ENCODE assay signal across 1 cellular context in the genomic region with DNA sequence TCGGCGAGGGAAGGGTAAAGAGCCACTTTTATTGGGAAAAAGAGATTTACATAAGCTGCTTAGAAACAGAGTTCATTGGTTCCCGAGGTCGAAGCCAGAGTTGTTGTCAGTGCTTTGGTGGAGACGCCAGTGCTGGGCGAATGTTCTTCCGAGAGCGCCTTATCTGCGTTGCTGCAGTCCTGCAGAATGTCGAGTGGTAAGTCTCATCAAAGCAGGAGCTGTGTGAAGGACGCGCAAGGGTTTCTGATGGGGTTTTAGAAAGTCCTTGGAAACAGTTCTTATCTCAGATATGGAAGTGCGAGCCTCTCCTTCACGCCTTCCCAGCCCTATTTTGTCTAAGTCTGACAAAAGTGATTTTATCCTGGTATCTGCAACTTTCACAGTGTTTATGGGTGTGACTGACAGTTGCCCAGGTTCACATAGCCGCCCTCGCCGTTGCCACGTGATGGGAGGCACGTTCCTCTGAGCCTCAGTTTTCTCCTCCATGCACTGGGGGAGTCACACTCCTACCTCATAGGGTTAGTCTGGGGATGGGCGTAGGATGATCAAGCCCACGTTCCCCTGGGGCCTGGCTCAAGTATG.
TF ChIP-seq lines count a peak whose summit lies in the region.

No MANE protein-coding gene starts in this region.

TF ChIP-seq in GM23338, 12 proteins besides CTCF, POLR2A, EP300 and RAD21 (continued from another document):
- TF ChIP-seq EZH2phosphoT487 (IDR thresholded peaks at IDR 0.05; ENCODE audit: unreplicated experiment) (no peak), NANOG (IDR thresholded peaks at IDR 0.05; ENCODE audit: borderline replicate concordance) (no peak), JUNB (IDR thresholded peaks at IDR 0.05; ENCODE audit: unreplicated experiment) (no peak), POLR2AphosphoS5 (IDR thresholded peaks at IDR 0.05; ENCODE audit: low read depth) (no peak), ZNF114 (CRISPR knock-in tag; IDR thresholded peaks at IDR 0.05) (no peak), ZNF331 (CRISPR knock-in tag; IDR thresholded peaks at IDR 0.05; ENCODE audit: low read depth) (no peak)
- TF ChIP-seq, protein P1, sequence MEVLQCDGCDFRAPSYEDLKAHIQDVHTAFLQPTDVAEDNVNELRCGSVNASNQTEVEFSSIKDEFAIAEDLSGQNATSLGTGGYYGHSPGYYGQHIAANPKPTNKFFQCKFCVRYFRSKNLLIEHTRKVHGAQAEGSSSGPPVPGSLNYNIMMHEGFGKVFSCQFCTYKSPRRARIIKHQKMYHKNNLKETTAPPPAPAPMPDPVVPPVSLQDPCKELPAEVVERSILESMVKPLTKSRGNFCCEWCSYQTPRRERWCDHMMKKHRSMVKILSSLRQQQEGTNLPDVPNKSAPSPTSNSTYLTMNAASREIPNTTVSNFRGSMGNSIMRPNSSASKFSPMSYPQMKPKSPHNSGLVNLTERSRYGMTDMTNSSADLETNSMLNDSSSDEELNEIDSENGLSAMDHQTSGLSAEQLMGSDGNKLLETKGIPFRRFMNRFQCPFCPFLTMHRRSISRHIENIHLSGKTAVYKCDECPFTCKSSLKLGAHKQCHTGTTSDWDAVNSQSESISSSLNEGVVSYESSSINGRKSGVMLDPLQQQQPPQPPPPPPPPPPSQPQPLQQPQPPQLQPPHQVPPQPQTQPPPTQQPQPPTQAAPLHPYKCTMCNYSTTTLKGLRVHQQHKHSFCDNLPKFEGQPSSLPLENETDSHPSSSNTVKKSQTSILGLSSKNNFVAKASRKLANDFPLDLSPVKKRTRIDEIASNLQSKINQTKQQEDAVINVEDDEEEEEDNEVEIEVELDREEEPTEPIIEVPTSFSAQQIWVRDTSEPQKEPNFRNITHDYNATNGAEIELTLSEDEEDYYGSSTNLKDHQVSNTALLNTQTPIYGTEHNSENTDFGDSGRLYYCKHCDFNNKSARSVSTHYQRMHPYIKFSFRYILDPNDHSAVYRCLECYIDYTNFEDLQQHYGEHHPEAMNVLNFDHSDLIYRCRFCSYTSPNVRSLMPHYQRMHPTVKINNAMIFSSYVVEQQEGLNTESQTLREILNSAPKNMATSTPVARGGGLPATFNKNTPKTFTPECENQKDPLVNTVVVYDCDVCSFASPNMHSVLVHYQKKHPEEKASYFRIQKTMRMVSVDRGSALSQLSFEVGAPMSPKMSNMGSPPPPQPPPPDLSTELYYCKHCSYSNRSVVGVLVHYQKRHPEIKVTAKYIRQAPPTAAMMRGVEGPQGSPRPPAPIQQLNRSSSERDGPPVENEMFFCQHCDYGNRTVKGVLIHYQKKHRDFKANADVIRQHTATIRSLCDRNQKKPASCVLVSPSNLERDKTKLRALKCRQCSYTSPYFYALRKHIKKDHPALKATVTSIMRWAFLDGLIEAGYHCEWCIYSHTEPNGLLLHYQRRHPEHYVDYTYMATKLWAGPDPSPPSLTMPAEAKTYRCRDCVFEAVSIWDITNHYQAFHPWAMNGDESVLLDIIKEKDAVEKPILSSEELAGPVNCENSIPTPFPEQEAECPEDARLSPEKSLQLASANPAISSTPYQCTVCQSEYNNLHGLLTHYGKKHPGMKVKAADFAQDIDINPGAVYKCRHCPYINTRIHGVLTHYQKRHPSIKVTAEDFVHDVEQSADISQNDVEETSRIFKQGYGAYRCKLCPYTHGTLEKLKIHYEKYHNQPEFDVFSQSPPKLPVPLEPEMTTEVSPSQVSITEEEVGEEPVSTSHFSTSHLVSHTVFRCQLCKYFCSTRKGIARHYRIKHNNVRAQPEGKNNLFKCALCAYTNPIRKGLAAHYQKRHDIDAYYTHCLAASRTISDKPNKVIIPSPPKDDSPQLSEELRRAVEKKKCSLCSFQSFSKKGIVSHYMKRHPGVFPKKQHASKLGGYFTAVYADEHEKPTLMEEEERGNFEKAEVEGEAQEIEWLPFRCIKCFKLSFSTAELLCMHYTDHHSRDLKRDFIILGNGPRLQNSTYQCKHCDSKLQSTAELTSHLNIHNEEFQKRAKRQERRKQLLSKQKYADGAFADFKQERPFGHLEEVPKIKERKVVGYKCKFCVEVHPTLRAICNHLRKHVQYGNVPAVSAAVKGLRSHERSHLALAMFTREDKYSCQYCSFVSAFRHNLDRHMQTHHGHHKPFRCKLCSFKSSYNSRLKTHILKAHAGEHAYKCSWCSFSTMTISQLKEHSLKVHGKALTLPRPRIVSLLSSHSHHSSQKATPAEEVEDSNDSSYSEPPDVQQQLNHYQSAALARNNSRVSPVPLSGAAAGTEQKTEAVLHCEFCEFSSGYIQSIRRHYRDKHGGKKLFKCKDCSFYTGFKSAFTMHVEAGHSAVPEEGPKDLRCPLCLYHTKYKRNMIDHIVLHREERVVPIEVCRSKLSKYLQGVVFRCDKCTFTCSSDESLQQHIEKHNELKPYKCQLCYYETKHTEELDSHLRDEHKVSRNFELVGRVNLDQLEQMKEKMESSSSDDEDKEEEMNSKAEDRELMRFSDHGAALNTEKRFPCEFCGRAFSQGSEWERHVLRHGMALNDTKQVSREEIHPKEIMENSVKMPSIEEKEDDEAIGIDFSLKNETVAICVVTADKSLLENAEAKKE (CRISPR knock-in tag; IDR thresholded peaks at IDR 0.05), result no peak
TF ChIP-seq in GM23338: peak in this region for 0.
